23 cellular contexts compared by ENCODE assay signal in the genomic region with DNA sequence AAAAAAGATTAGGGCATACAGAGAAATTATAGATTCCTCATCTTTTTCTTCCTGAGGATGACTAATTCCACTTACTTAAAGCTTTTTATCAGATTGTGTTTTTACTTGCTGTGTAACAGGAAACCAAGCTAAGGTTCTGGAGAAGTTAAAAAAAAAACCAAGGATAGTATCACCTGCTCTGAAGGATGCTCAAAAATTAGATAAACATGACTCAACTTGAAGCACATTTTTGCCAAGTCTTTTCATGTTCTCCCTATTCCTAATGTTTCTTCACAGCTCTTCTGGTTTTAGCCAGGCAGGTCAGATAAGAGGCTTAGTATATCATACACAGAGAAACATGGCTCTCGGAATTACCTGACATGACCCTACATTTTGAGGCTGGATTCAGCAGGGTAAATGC.
DNase-seq lines count a peak whose midpoint lies in the region; ATAC-seq and TF ChIP-seq lines count a peak whose summit lies in the region.
"Had no signal": no experiment of that assay in that cellular context is flagged by ENCODE, and none has a peak within 500 bp of the region (broad histone marks: within the 10 kb centered on the region; RNA-seq: fewer than 3 reads in every experiment).

No MANE protein-coding gene starts in this region.

- peak; percentile 2 for DNase-seq in NCI-H1092 treated with DMSO at 0.1 percent for 48 hours (lab: John Stamatoyannopoulos, UW)
- no peak for DNase-seq in NCI-H1092 (lab: John Stamatoyannopoulos, UW)
- peak; percentile 27 for DNase-seq in HPDE6-E6E7 (ENCODE audit: extremely low spot score)
- DNase-seq in hepatocyte (ENCODE audit: low spot score) = no peak
- DNase-seq in cortex of kidney (lab: John Stamatoyannopoulos, UW) = no peak
- DNase-seq: 8988T; activated CD4-positive, alpha-beta T cell treated with anti-CD3 and anti-CD28 coated beads, Interleukin-2, amount 50 U/mL, for 4 hours; activated CD8-positive, alpha-beta memory T cell treated with anti-CD3 and anti-CD28 coated beads, Interleukin-2, amount 50 U/mL, for 4 hours; AML-193; body of pancreas; CD8-positive, alpha-beta T cell; effector memory CD8-positive, alpha-beta T cell; mesendoderm; NCI-H1436; NCI-H345; nucleus accumbens; small intestine; stimulated activated naive CD4-positive, alpha-beta T cell treated with Interleukin-2 at 50 U/mL for 16 hours had no signal

- H3K9me3 ChIP-seq in hepatocyte (ENCODE audit: low read depth) = no peaks in the 10 kb centered on the region
- H3K9me3 ChIP-seq: body of pancreas, thoracic aorta had no signal

- no peak for TF ChIP-seq CTCF in hepatocyte (IDR thresholded peaks at IDR 0.05; ENCODE audit: poor library complexity)

- H3K36me3 ChIP-seq in hepatocyte (replicated peaks; ENCODE audit: insufficient read depth, low read depth) = no peaks in the 10 kb centered on the region
- H3K36me3 ChIP-seq: thoracic aorta had no signal

- H3K9me2 ChIP-seq in hepatocyte (replicated peaks; ENCODE audit: insufficient read depth) = no peaks in the 10 kb centered on the region

- 77% methylated on average over 1 of the region's 1 CpG for WGBS in hepatocyte (ENCODE audit: low lambda C conversion rate, missing lambda C conversion rate)

- no peaks in the 10 kb centered on the region for H3K27me3 ChIP-seq in hepatocyte
- H3K27me3 ChIP-seq: body of pancreas had no signal

- H3K4me1 ChIP-seq in hepatocyte (ENCODE audit: insufficient read depth) = no peaks in the 10 kb centered on the region
- H3K4me1 ChIP-seq: body of pancreas had no signal

- peaks cover 4% of the 10 kb centered on the region for H3K79me2 ChIP-seq in hepatocyte

- H3K27ac ChIP-seq in hepatocyte = peak overlapping the region; percentile 2
- H3K27ac ChIP-seq: body of pancreas, thoracic aorta had no signal

- no peaks in the 10 kb centered on the region for H4K20me1 ChIP-seq in hepatocyte (ENCODE audit: insufficient read depth, poor library complexity, severe bottlenecking)

- H2AFZ ChIP-seq in hepatocyte = no peak overlapping the region

- peak; percentile 62 for ATAC-seq in SK-N-SH treated with all-trans-retinoic acid at 6 μM for 48 hours
- no peak for ATAC-seq in HG03025 (IDR thresholded peaks at IDR 0.05; ENCODE audit: low FRiP score, unreplicated experiment)
- ATAC-seq in GM18907 (IDR thresholded peaks at IDR 0.05; ENCODE audit: unreplicated experiment) = no peak
- ATAC-seq: body of pancreas; CD8-positive, alpha-beta T cell; effector memory CD8-positive, alpha-beta T cell; GM12878 had no signal

- H3K4me3 ChIP-seq in hepatocyte = no peak overlapping the region
- H3K4me3 ChIP-seq: body of pancreas, GM12878, thoracic aorta had no signal

- H3K4me2 ChIP-seq in hepatocyte = no peak overlapping the region

TF ChIP-seq in SK-N-SH treated with all-trans-retinoic acid at 6 μM for 48 hours, 23 proteins besides CTCF, POLR2A, EP300 and RAD21:
- TF ChIP-seq, protein P1, sequence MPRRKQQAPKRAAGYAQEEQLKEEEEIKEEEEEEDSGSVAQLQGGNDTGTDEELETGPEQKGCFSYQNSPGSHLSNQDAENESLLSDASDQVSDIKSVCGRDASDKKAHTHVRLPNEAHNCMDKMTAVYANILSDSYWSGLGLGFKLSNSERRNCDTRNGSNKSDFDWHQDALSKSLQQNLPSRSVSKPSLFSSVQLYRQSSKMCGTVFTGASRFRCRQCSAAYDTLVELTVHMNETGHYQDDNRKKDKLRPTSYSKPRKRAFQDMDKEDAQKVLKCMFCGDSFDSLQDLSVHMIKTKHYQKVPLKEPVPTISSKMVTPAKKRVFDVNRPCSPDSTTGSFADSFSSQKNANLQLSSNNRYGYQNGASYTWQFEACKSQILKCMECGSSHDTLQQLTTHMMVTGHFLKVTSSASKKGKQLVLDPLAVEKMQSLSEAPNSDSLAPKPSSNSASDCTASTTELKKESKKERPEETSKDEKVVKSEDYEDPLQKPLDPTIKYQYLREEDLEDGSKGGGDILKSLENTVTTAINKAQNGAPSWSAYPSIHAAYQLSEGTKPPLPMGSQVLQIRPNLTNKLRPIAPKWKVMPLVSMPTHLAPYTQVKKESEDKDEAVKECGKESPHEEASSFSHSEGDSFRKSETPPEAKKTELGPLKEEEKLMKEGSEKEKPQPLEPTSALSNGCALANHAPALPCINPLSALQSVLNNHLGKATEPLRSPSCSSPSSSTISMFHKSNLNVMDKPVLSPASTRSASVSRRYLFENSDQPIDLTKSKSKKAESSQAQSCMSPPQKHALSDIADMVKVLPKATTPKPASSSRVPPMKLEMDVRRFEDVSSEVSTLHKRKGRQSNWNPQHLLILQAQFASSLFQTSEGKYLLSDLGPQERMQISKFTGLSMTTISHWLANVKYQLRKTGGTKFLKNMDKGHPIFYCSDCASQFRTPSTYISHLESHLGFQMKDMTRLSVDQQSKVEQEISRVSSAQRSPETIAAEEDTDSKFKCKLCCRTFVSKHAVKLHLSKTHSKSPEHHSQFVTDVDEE (CRISPR knock-in tag; IDR thresholded peaks at IDR 0.05) = no peak
- TF ChIP-seq, protein P2, sequence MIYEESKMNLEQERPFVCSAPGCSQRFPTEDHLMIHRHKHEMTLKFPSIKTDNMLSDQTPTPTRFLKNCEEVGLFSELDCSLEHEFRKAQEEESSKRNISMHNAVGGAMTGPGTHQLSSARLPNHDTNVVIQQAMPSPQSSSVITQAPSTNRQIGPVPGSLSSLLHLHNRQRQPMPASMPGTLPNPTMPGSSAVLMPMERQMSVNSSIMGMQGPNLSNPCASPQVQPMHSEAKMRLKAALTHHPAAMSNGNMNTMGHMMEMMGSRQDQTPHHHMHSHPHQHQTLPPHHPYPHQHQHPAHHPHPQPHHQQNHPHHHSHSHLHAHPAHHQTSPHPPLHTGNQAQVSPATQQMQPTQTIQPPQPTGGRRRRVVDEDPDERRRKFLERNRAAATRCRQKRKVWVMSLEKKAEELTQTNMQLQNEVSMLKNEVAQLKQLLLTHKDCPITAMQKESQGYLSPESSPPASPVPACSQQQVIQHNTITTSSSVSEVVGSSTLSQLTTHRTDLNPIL (CRISPR knock-in tag; IDR thresholded peaks at IDR 0.05; ENCODE audit: low read depth) = no peak
- TF ChIP-seq, protein P3, sequence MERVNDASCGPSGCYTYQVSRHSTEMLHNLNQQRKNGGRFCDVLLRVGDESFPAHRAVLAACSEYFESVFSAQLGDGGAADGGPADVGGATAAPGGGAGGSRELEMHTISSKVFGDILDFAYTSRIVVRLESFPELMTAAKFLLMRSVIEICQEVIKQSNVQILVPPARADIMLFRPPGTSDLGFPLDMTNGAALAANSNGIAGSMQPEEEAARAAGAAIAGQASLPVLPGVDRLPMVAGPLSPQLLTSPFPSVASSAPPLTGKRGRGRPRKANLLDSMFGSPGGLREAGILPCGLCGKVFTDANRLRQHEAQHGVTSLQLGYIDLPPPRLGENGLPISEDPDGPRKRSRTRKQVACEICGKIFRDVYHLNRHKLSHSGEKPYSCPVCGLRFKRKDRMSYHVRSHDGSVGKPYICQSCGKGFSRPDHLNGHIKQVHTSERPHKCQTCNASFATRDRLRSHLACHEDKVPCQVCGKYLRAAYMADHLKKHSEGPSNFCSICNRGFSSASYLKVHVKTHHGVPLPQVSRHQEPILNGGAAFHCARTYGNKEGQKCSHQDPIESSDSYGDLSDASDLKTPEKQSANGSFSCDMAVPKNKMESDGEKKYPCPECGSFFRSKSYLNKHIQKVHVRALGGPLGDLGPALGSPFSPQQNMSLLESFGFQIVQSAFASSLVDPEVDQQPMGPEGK (CRISPR knock-in tag; IDR thresholded peaks at IDR 0.05; ENCODE audit: borderline replicate concordance) = no peak
- TF ChIP-seq ZNF565 (CRISPR knock-in tag; conservative IDR thresholded peaks at IDR 0.05; ENCODE audit: low read depth) = no peak
- TF ChIP-seq ESRRG (CRISPR knock-in tag; IDR thresholded peaks at IDR 0.05) = no peak

Comparison
In these comparisons a context has a peak if more than half of its experiments do, and no peak if none do; other contexts are left out.
1. DNase-seq: peak in NCI-H1092 treated with DMSO at 0.1 percent for 48 hours (single experiment) and HPDE6-E6E7 (single experiment); none in NCI-H1092 (single experiment), hepatocyte (single experiment) and cortex of kidney (single experiment).